9 cellular contexts compared by ENCODE assay signal in the genomic region with DNA sequence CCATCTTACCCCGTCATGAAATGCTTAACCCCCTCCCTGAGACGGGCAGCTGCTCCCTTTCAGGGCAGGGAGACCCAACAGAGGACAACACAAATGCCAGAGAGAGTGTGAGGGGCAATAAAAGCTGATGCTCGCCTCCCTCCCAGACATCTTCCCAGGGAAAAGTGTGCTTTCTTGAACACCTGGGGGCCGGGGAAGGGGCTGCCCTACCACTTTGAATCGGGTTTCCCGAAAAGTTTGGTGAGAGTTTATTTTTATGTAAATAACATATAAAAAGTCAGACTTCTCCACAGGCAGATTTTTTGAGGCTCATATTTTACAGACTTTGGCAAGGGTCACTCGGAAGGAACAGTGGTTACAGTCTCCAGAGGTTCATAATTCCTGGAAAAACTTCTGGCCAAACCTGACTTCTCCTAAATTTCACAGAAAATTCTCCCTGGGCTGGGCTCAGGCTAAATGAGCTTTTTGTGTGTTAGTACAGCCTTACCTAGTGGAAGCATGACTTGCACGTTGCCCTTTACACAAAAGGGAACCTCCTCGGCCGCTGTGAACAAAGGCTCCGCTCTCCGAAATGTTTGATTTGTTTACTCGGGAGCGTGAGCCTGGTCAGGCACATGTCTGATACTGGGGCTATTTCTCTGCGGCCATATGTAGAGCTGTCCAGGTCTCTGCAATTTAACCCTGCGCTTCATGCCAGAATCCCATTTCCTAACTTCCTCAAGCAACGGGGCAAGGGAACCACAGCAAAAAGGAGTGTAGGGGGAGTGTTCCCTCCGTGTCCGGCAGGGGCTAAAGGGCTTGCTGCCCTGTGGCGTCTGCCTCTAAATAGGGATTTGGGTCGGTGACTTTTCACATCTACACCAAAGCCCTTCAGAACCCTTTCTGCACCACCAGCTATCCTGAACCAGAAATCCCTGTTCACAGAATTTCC. TPM values are rescaled to one million over a fixed set of nuclear protein-coding genes. Genes with fewer than 3 reads are reported as not detected.
DNase-seq lines count a peak whose midpoint lies in the region; ATAC-seq and TF ChIP-seq lines count a peak whose summit lies in the region.
"Had no signal": no experiment of that assay in that cellular context is flagged by ENCODE, and none has a peak within 500 bp of the region (broad histone marks: within the 10 kb centered on the region; RNA-seq: fewer than 3 reads in every experiment).

No MANE protein-coding gene starts in this region.

- peaks cover 6% of the 10 kb centered on the region; the same call in 2 of the 3 replicates for H3K36me3 Mint-ChIP-seq in GM23338 (ENCODE audit: low read depth)

- peak overlapping the region; percentile 81 for H3K4me2 ChIP-seq in GM23338
- H3K4me2 ChIP-seq in osteoblast (ENCODE audit: insufficient read depth, low read length) = no peak overlapping the region

- H3F3A ChIP-seq in GM23338 (replicated peaks; ENCODE audit: low read depth) = no peaks in the 10 kb centered on the region

- peak overlapping the region; percentile 71; the same call in 1 of the 2 replicates for H3K27ac Mint-ChIP-seq in GM23338

- H3K27me3 ChIP-seq in GM23338 (ENCODE audit: insufficient read depth) (peaks cover 25% of the 10 kb centered on the region), heart right ventricle (peaks cover 9 to 95% (median 88%) of the 10 kb centered on the region in 7 donors), osteoblast (ENCODE audit: insufficient read depth, low read length) (peaks cover 16% of the 10 kb centered on the region)

- peaks cover 37% of the 10 kb centered on the region for H3K4me1 ChIP-seq in GM23338 (ENCODE audit: insufficient read depth)
- peaks cover 0 to 27% (median 19%) of the 10 kb centered on the region in 9 donors for H3K4me1 ChIP-seq in heart right ventricle
- H3K4me1 ChIP-seq in osteoblast (ENCODE audit: insufficient read depth, low read length) = no peaks in the 10 kb centered on the region

- peaks cover 13% of the 10 kb centered on the region for H3K9me3 Mint-ChIP-seq in GM23338

- peak overlapping the region; percentile 71 for H3K4me3 Mint-ChIP-seq in GM23338

- H3K4me1 Mint-ChIP-seq in GM23338 = peaks cover 59% of the 10 kb centered on the region

- H3K9me2 ChIP-seq in GM23338 (ENCODE audit: insufficient read depth) = no peaks in the 10 kb centered on the region

- H3K27me3 Mint-ChIP-seq in GM23338 (ENCODE audit: insufficient read depth, low read depth, poor library complexity) = peaks cover 41% of the 10 kb centered on the region

- peak; percentile 65 for DNase-seq in GM23338 (ENCODE audit: low spot score)
- peak; percentile 11 for DNase-seq in NOMO-1 treated with dmso at 0.1 percent for 144 hours (lab: John Stamatoyannopoulos, UW; ENCODE audit: unreplicated experiment)
- DNase-seq in heart right ventricle = peak in 1 of 2 donors; percentile 16
- DNase-seq in osteoblast (ENCODE audit: insufficient read length, low spot score, missing footprints) = peak; percentile 84
- DNase-seq in dedifferentiated amniotic fluid mesenchymal stem cell (ENCODE audit: extremely low spot score) = no peak
- DNase-seq in NCI-H1436 (lab: John Stamatoyannopoulos, UW) = no peak
- DNase-seq in OCI-M2 (lab: John Stamatoyannopoulos, UW; ENCODE audit: unreplicated experiment) = no peak
- DNase-seq in activated T-cell treated with anti-CD3 and anti-CD28 coated beads, Interleukin-2, amount 50 U/mL, for 48 hours = no peak
- DNase-seq: foreskin melanocyte had no signal

- no peak for TF ChIP-seq CTCF in GM23338 (conservative IDR thresholded peaks at IDR 0.05; ENCODE audit: low read depth in 2 of 2)
- TF ChIP-seq CTCF in heart right ventricle (IDR thresholded peaks at IDR 0.05) = no peak
- no peak for TF ChIP-seq CTCF in osteoblast (IDR thresholded peaks at IDR 0.05; ENCODE audit: extremely low read depth, low read depth, low read length)

- H2AFZ ChIP-seq in GM23338 (peak overlapping the region; percentile 99), osteoblast (ENCODE audit: low read length) (no peak overlapping the region)

- ATAC-seq in GM23338 (peak; percentile 22), heart right ventricle (peak in 6 of 8 donors; percentile 14 to 81 (median 64))

- peak overlapping the region; percentile 67 for H3K4me3 ChIP-seq in GM23338
- no peak overlapping the region for H3K4me3 ChIP-seq in heart right ventricle
- H3K4me3 ChIP-seq in osteoblast (ENCODE audit: insufficient read depth, low read length) = no peak overlapping the region

- H3K36me3 ChIP-seq in GM23338 (ENCODE audit: insufficient read depth) = no peaks in the 10 kb centered on the region
- no peaks in the 10 kb centered on the region for H3K36me3 ChIP-seq in heart right ventricle
- H3K36me3 ChIP-seq in osteoblast (ENCODE audit: insufficient read depth, low read length) = peaks cover 41% of the 10 kb centered on the region

- H4K20me1 ChIP-seq in GM23338 (replicated peaks; ENCODE audit: insufficient read depth) (no peaks in the 10 kb centered on the region), osteoblast (ENCODE audit: insufficient read depth, low read length) (peaks cover 4% of the 10 kb centered on the region)

- intact Hi-C loops in heart right ventricle (cut with DNase I) = loop anchor here in 1 of 10 donors (10.0 kb wide), 1 partner anchor 235 kb away; no protein-coding TSS in a partner anchor

- H3K9me3 ChIP-seq in heart right ventricle (no peaks in the 10 kb centered on the region), osteoblast (ENCODE audit: low read depth, low read length) (no peaks in the 10 kb centered on the region)

- 23 to 27% methylated on average over 21 of the region's 21 CpGs for WGBS in heart right ventricle, 2 donors

- H3K27ac ChIP-seq in GM23338 (ENCODE audit: low read depth) = no peak overlapping the region
- peak overlapping the region in 2 of 10 donors; percentile 34 to 47 for H3K27ac ChIP-seq in heart right ventricle
- H3K27ac ChIP-seq in osteoblast (ENCODE audit: low read depth, low read length) = no peak overlapping the region

- no peaks in the 10 kb centered on the region for H3K79me2 ChIP-seq in GM23338 (replicated peaks; ENCODE audit: insufficient read depth)
- H3K79me2 ChIP-seq in osteoblast (ENCODE audit: insufficient read depth, low read length) = peaks cover 22% of the 10 kb centered on the region

TF ChIP-seq in GM23338, 12 proteins besides CTCF, POLR2A, EP300 and RAD21 (continues in another document):
- TF ChIP-seq JUNB (IDR thresholded peaks at IDR 0.05; ENCODE audit: unreplicated experiment) (no peak), CREB1 (CRISPR knock-in tag; IDR thresholded peaks at IDR 0.05; ENCODE audit: low read depth) (no peak)
- TF ChIP-seq, protein P1, sequence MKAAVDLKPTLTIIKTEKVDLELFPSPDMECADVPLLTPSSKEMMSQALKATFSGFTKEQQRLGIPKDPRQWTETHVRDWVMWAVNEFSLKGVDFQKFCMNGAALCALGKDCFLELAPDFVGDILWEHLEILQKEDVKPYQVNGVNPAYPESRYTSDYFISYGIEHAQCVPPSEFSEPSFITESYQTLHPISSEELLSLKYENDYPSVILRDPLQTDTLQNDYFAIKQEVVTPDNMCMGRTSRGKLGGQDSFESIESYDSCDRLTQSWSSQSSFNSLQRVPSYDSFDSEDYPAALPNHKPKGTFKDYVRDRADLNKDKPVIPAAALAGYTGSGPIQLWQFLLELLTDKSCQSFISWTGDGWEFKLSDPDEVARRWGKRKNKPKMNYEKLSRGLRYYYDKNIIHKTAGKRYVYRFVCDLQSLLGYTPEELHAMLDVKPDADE (IDR thresholded peaks at IDR 0.05) = no peak

RNA-seq across cellular contexts. Expression of a gene that starts 3.4 kb away (rescaled TPM):
- not detected in 2 replicates for total RNA-seq in GM23338 (2014; rRNA removed; shearing (Covaris generic))
- polyA plus RNA-seq in GM23338 (2016; fragmentation: Nextera tagmentation; extraction: Ambion mirVana) = not detected in 2 replicates
- total RNA-seq in heart right ventricle = not detected
- not detected for polyA plus RNA-seq in heart right ventricle
- not detected in 2 replicates for total RNA-seq in osteoblast

Comparison
In these comparisons a context has a peak if more than half of its experiments do, and no peak if none do; other contexts are left out.
1. DNase-seq: peak in GM23338 (single experiment), NOMO-1 treated with dmso at 0.1 percent for 144 hours (single experiment) and osteoblast (single experiment); none in dedifferentiated amniotic fluid mesenchymal stem cell (single experiment), NCI-H1436 (single experiment), OCI-M2 (single experiment) and activated T-cell treated with anti-CD3 and anti-CD28 coated beads, Interleukin-2, amount 50 U/mL, for 48 hours (0 of 2).